ENCODE assay signal across 9 cellular contexts in the genomic region with DNA sequence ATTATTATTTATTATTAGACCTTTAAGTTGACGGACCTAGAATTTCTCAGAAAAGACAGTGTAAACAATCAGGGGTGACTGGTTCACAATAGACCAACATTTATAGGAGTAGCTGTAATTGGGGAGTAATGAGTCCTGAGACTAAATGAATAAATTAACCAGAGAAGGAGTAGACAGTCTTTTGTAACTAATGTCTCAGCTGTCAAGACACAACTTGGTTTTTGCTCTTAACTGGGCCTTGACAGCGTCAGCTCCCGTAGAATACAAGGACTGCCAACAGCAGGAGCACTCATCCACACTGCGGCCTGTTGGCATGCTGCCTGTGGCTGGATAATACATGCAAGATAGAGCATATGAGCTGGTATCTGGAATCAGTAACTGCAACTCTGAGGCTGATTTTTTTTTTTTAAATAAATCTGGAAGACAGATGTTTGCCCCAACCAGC.
A peak's percentile ranks its signal among the peaks of the same experiment; 100 is the strongest.
DNase-seq lines count a peak whose midpoint lies in the region; ATAC-seq and TF ChIP-seq lines count a peak whose summit lies in the region.
"Had no signal": no experiment of that assay in that cellular context is flagged by ENCODE, and none has a peak within 500 bp of the region (broad histone marks: within the 10 kb centered on the region; RNA-seq: fewer than 3 reads in every experiment).

No MANE protein-coding gene starts in this region.

- no peak overlapping the region for H2AFZ ChIP-seq in hepatocyte
- H2AFZ ChIP-seq in smooth muscle cell (ENCODE audit: low read depth): peak overlapping the region; percentile 40

- H3F3A ChIP-seq in smooth muscle cell (ENCODE audit: low read depth): no peaks in the 10 kb centered on the region

- no peak for TF ChIP-seq POLR2A in vagina (IDR thresholded peaks at IDR 0.05)

- H3K4me1 ChIP-seq in adipocyte (ENCODE audit: control insufficient read depth, insufficient read depth, low read length) (peaks cover 19% of the 10 kb centered on the region), hepatocyte (ENCODE audit: insufficient read depth) (no peaks in the 10 kb centered on the region), smooth muscle cell (ENCODE audit: low read depth) (peaks cover 7% of the 10 kb centered on the region), vagina (no peaks in the 10 kb centered on the region)

- WGBS in hepatocyte (ENCODE audit: low lambda C conversion rate, missing lambda C conversion rate): 45% methylated on average over 4 of the region's 4 CpGs
- WGBS in smooth muscle cell (ENCODE audit: low lambda C conversion rate): 19% methylated on average over 4 of the region's 4 CpGs

- H3K27me3 ChIP-seq in MG63: no peaks in the 10 kb centered on the region
- H3K27me3 ChIP-seq in adipocyte (replicated peaks; ENCODE audit: control insufficient read depth, insufficient read depth, low read length): no peaks in the 10 kb centered on the region
- H3K27me3 ChIP-seq in hepatocyte: no peaks in the 10 kb centered on the region
- H3K27me3 ChIP-seq in smooth muscle cell (ENCODE audit: low read depth): no peaks in the 10 kb centered on the region
- no peaks in the 10 kb centered on the region for H3K27me3 ChIP-seq in vagina

- H3K36me3 ChIP-seq in MG63 (no peaks in the 10 kb centered on the region), adipocyte (ENCODE audit: control insufficient read depth, insufficient read depth, low read length, severe bottlenecking) (no peaks in the 10 kb centered on the region), hepatocyte (replicated peaks; ENCODE audit: insufficient read depth, low read depth) (no peaks in the 10 kb centered on the region), smooth muscle cell (ENCODE audit: low read depth) (no peaks in the 10 kb centered on the region), vagina (no peaks in the 10 kb centered on the region)

- DNase-seq in MG63: peak; percentile 89
- peak; percentile 74 for DNase-seq in adipocyte (ENCODE audit: low read depth)
- peak; percentile 54 for DNase-seq in hepatocyte (ENCODE audit: low spot score)
- peak; percentile 12 for DNase-seq in smooth muscle cell (lab: John Stamatoyannopoulos, UW; ENCODE audit: unreplicated experiment)
- DNase-seq in vagina (ENCODE audit: extremely low spot score in 2 of 2): no peak
- no peak for DNase-seq in RKO (ENCODE audit: low spot score)
- DNase-seq in activated gamma-delta T cell treated with Interleukin-2 at 50 U/mL for 16 hours: no peak

- no peak overlapping the region for H3K9ac ChIP-seq in adipocyte (ENCODE audit: low read length)
- H3K9ac ChIP-seq in smooth muscle cell (ENCODE audit: low read depth): no peak overlapping the region

- H3K4me3 ChIP-seq in MG63 (no peak overlapping the region), adipocyte (ENCODE audit: low read length) (no peak overlapping the region), hepatocyte (no peak overlapping the region), smooth muscle cell (no peak overlapping the region), vagina (no peak overlapping the region)

- H3K27ac ChIP-seq in hepatocyte (no peak overlapping the region), smooth muscle cell (ENCODE audit: low read depth) (peak overlapping the region; percentile 36), vagina (no peak overlapping the region)

- no peaks in the 10 kb centered on the region for H3K9me3 ChIP-seq in MG63
- H3K9me3 ChIP-seq in adipocyte (ENCODE audit: control insufficient read depth, low read length): no peaks in the 10 kb centered on the region
- H3K9me3 ChIP-seq in hepatocyte (ENCODE audit: low read depth): no peaks in the 10 kb centered on the region
- no peaks in the 10 kb centered on the region for H3K9me3 ChIP-seq in smooth muscle cell (replicated peaks; ENCODE audit: low read depth)
- H3K9me3 ChIP-seq in vagina: no peaks in the 10 kb centered on the region

- ATAC-seq in GM18858 (IDR thresholded peaks at IDR 0.05; ENCODE audit: unreplicated experiment): no peak
- ATAC-seq: HCT116 had no signal

- intact Hi-C loops in vagina (cut with DNase I): no loop called here

- TF ChIP-seq CTCF in hepatocyte (IDR thresholded peaks at IDR 0.05; ENCODE audit: poor library complexity) (no peak), smooth muscle cell (IDR thresholded peaks at IDR 0.05; ENCODE audit: borderline replicate concordance, insufficient read depth, poor library complexity, severe bottlenecking) (no peak), vagina (IDR thresholded peaks at IDR 0.05) (no peak)

- no peaks in the 10 kb centered on the region for H3K9me2 ChIP-seq in hepatocyte (replicated peaks; ENCODE audit: insufficient read depth)

- H3K79me2 ChIP-seq in hepatocyte: no peaks in the 10 kb centered on the region
- H3K79me2 ChIP-seq in smooth muscle cell (ENCODE audit: low read depth): no peaks in the 10 kb centered on the region

- H3K4me2 ChIP-seq in hepatocyte (peak overlapping the region; percentile 19), smooth muscle cell (peak overlapping the region; percentile 49)

- H4K20me1 ChIP-seq in hepatocyte (ENCODE audit: insufficient read depth, poor library complexity, severe bottlenecking) (no peaks in the 10 kb centered on the region), smooth muscle cell (ENCODE audit: low read depth) (no peaks in the 10 kb centered on the region)

Comparison
In these comparisons a context has a peak if more than half of its experiments do, and no peak if none do; other contexts are left out.
1. DNase-seq: peak in MG63 (single experiment), adipocyte (single experiment), hepatocyte (single experiment) and smooth muscle cell (single experiment); none in vagina (0 of 2), RKO (single experiment) and activated gamma-delta T cell treated with Interleukin-2 at 50 U/mL for 16 hours (single experiment).